ENCODE assay signal across 8 cellular contexts in the genomic region with DNA sequence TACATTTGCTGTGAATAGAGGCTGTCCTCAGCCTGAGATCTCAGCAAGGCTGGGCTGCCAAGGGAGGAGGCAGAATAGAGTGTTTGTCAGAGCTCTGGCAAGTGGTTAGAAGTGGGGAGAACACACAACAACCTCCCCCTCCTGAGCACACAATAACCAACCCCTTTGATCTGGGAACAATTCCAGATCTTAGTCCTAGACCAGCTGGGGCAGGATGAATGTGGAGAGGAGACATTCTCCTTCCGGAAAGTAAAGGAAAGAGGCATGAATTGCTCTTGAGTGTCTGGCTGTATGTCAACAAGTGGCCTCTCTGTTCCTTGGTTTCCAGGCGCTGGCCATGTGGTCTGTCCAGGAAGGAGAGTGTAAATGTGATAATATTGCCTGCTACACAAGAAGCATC.
DNase-seq lines count a peak whose midpoint lies in the region; ATAC-seq and TF ChIP-seq lines count a peak whose summit lies in the region.

No MANE protein-coding gene starts in this region.

- H3K27ac ChIP-seq in ectodermal cell (ENCODE audit: insufficient read depth, low read depth, low read length, poor library complexity, severe bottlenecking), result peak overlapping the region; percentile 30

- CTCF ChIA-PET in GM10248 (lab: Yijun Ruan, JAX), result no interaction called here

- peaks cover 8% of the 10 kb centered on the region for H3K9me3 ChIP-seq in ectodermal cell (ENCODE audit: control insufficient read depth, low read length)

- peaks cover 7% of the 10 kb centered on the region for H3K4me1 ChIP-seq in ectodermal cell (ENCODE audit: control insufficient read depth, insufficient read depth, low read length)

- ATAC-seq in GM21360 (IDR thresholded peaks at IDR 0.05; ENCODE audit: unreplicated experiment), result peak; percentile 7
- ATAC-seq in GM21786 (IDR thresholded peaks at IDR 0.05; ENCODE audit: unreplicated experiment), result no peak

- WGBS in ectodermal cell, 2 experiments, result 66 to 70% methylated on average over 2 of the region's 2 CpGs

- H3K27me3 ChIP-seq in ectodermal cell (ENCODE audit: control insufficient read depth, insufficient read depth, low read length, poor library complexity, severe bottlenecking), result no peaks in the 10 kb centered on the region

- POLR2A ChIA-PET in GM10248 (lab: Yijun Ruan, JAX), result no interaction called here

- H3K4me3 ChIP-seq in ectodermal cell (ENCODE audit: insufficient read depth, low read depth, low read length), result no peak overlapping the region

- no peak for TF ChIP-seq CTCF in GM10248 (IDR thresholded peaks at IDR 0.05; ENCODE audit: control extremely low read depth, extremely low read depth, low read depth, missing control alignments)

- H3K36me3 ChIP-seq in ectodermal cell (ENCODE audit: control insufficient read depth, insufficient read depth, low read length), result no peaks in the 10 kb centered on the region

- peak; percentile 78 for DNase-seq in NCI-H1105 treated with DMSO at 0.1 percent for 48 hours (lab: John Stamatoyannopoulos, UW)
- DNase-seq in pons (ENCODE audit: low spot score), result peak; percentile 93
- no peak for DNase-seq in NCI-H226
- no peak for DNase-seq in GM10248 (ENCODE audit: extremely low spot score)
- DNase-seq in germinal center (ENCODE audit: low spot score), result no peak

Comparison
In these comparisons a context has a peak if more than half of its experiments do, and no peak if none do; other contexts are left out.
1. DNase-seq: peak in NCI-H1105 treated with DMSO at 0.1 percent for 48 hours (single experiment) and pons (single experiment); none in NCI-H226 (single experiment), GM10248 (single experiment) and germinal center (single experiment).